Comparison of ENCODE assay signal across 11 cellular contexts in the genomic region with DNA sequence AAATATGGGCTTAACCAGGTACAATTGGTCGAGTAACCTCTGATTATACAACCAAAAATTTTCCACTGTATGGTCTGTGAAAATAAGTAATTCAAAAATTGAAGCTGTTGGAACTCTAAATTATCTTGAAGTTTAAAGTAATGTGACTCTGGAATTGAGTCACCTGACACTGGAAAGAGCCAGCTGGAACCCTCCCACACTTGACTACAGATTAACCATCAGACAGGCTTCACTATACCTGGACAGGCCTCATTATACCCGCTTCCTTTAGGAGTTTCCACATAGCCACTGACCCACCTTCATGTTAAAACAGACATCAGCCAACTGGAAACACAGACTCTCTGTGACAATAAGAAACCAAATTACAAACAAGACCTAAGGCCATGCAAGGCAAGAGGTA. TPM values are rescaled to one million over a fixed set of nuclear protein-coding genes. Genes with fewer than 3 reads are reported as not detected.
DNase-seq lines count a peak whose midpoint lies in the region; ATAC-seq, FAIRE-seq and TF ChIP-seq lines count a peak whose summit lies in the region.
"Had no signal": no experiment of that assay in that cellular context is flagged by ENCODE, and none has a peak within 500 bp of the region (broad histone marks: within the 10 kb centered on the region; RNA-seq: fewer than 3 reads in every experiment).

No MANE protein-coding gene starts in this region.

- peaks cover 29% of the 10 kb centered on the region for H3K36me3 Mint-ChIP-seq in HFFc6 (ENCODE audit: low read depth)
- H3K36me3 Mint-ChIP-seq in WTC11: peaks cover 24% of the 10 kb centered on the region

- H3K9me3 Mint-ChIP-seq in HFFc6: peaks cover 5% of the 10 kb centered on the region
- 0 out of 2 replicates have a peak, but pooled peaks cover 3% of the 10 kb centered on the region for H3K9me3 Mint-ChIP-seq in WTC11

- no peak for TF ChIP-seq CTCF in HFFc6 (IDR thresholded peaks at IDR 0.05)
- TF ChIP-seq CTCF in WTC11 (IDR thresholded peaks at IDR 0.05): no peak
- no peak for TF ChIP-seq CTCF in psoas muscle (IDR thresholded peaks at IDR 0.05)

- H3K4me1 Mint-ChIP-seq in HFFc6 (ENCODE audit: low read depth) (peaks cover 19% of the 10 kb centered on the region), WTC11 (peaks cover 26% of the 10 kb centered on the region)

- H3K27ac Mint-ChIP-seq in HFFc6 (peak overlapping the region; percentile 63), WTC11 (no peak overlapping the region)

- intact Hi-C loops in psoas muscle (cut with DNase I): no loop called here

- H3K36me3 ChIP-seq in iPS-15b (ENCODE audit: control insufficient read depth, insufficient read depth, low read length) (peaks cover 3% of the 10 kb centered on the region), psoas muscle (ENCODE audit: insufficient read depth in 1 of 2, low read depth in 1 of 2) (peaks cover 0 to 11% of the 10 kb centered on the region in 2 donors)

- 62 to 86% (median 78%) methylated on average over 2 of the region's 2 CpGs for WGBS in psoas muscle, 3 donors

- no peaks in the 10 kb centered on the region for H3K4me1 ChIP-seq in iPS-15b (ENCODE audit: control insufficient read depth, insufficient read depth, low read length)
- peaks cover 8% of the 10 kb centered on the region for H3K4me1 ChIP-seq in psoas muscle

- POLR2A ChIA-PET in WTC11 (lab: Charles Lee): interaction anchor here (3.5 kb wide), 1 partner anchor 17 kb away, joined by 34 read pairs; a partner anchor contains a TSS

- peaks cover 8% of the 10 kb centered on the region for H3K27me3 ChIP-seq in iPS-15b (ENCODE audit: control insufficient read depth, insufficient read depth, low read length)
- no peaks in the 10 kb centered on the region for H3K27me3 ChIP-seq in psoas muscle (ENCODE audit: insufficient read depth in 3 of 3, low read length in 2 of 3)

- no peak overlapping the region for H3K9ac ChIP-seq in iPS-15b (ENCODE audit: low read depth, low read length)

- no peak for DNase-seq in HFFc6
- no peak for DNase-seq in WTC11 (ENCODE audit: low spot score)
- DNase-seq in psoas muscle: no peak
- DNase-seq in C1 segment of cervical spinal cord (lab: John Stamatoyannopoulos, UW): no peak
- no peak for DNase-seq in germinal center (ENCODE audit: low spot score)
- DNase-seq in urothelium cell line (ENCODE audit: low spot score): no peak
- DNase-seq: hippocampal formation; NCI-H2029 treated with DMSO at 0.1 percent for 48 hours; stimulated activated CD4-positive, alpha-beta T cell treated with anti-CD3 and anti-CD28 coated beads, Interleukin-2, amount 100 ng/mL, for 48 hours had no signal

- H3K27me3 Mint-ChIP-seq in HFFc6 (ENCODE audit: insufficient read depth) (no peaks in the 10 kb centered on the region), WTC11 (ENCODE audit: low read depth) (peaks cover 32% of the 10 kb centered on the region)

- peak overlapping the region; percentile 80 for H3K4me3 ChIP-seq in iPS-15b (ENCODE audit: low read depth, low read length)
- peak overlapping the region; percentile 98 for H3K4me3 ChIP-seq in psoas muscle

- ATAC-seq in WTC11: no peak
- no peak for ATAC-seq in psoas muscle
- no peak for ATAC-seq in GM19328 (IDR thresholded peaks at IDR 0.05; ENCODE audit: unreplicated experiment)

- FAIRE-seq in urothelium cell line (lab: Jason Lieb, UNC): no peak

- no peak overlapping the region for H3K27ac ChIP-seq in psoas muscle

- H3K4me3 Mint-ChIP-seq in HFFc6 (peak overlapping the region; percentile 91), WTC11 (peak overlapping the region; percentile 51)

- H3K9me3 ChIP-seq in iPS-15b (ENCODE audit: control insufficient read depth, insufficient read depth, low read length): no peaks in the 10 kb centered on the region
- no peaks in the 10 kb centered on the region for H3K9me3 ChIP-seq in psoas muscle

- CTCF ChIA-PET in WTC11 (lab: Charles Lee): interaction anchor here (1.1 to 3.5 kb wide), 6 partner anchors 25 to 334 kb away, joined by 3 to 25 read pairs (median 12); a partner anchor contains a TSS

TF ChIP-seq in WTC11, 78 proteins besides CTCF, POLR2A, EP300 and RAD21 (continues in another document):
- TF ChIP-seq SMAD4 (CRISPR knock-in tag; IDR thresholded peaks at IDR 0.05) (no peak), NFYB (CRISPR knock-in tag; conservative IDR thresholded peaks at IDR 0.05; ENCODE audit: low read depth) (no peak), ELF4 (CRISPR knock-in tag; IDR thresholded peaks at IDR 0.05; ENCODE audit: low read depth) (no peak), ZNF263 (CRISPR knock-in tag; IDR thresholded peaks at IDR 0.05; ENCODE audit: low read depth) (no peak)
- TF ChIP-seq, protein P1, sequence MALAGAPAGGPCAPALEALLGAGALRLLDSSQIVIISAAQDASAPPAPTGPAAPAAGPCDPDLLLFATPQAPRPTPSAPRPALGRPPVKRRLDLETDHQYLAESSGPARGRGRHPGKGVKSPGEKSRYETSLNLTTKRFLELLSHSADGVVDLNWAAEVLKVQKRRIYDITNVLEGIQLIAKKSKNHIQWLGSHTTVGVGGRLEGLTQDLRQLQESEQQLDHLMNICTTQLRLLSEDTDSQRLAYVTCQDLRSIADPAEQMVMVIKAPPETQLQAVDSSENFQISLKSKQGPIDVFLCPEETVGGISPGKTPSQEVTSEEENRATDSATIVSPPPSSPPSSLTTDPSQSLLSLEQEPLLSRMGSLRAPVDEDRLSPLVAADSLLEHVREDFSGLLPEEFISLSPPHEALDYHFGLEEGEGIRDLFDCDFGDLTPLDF (CRISPR knock-in tag; IDR thresholded peaks at IDR 0.05): no peak
- TF ChIP-seq, protein P2, sequence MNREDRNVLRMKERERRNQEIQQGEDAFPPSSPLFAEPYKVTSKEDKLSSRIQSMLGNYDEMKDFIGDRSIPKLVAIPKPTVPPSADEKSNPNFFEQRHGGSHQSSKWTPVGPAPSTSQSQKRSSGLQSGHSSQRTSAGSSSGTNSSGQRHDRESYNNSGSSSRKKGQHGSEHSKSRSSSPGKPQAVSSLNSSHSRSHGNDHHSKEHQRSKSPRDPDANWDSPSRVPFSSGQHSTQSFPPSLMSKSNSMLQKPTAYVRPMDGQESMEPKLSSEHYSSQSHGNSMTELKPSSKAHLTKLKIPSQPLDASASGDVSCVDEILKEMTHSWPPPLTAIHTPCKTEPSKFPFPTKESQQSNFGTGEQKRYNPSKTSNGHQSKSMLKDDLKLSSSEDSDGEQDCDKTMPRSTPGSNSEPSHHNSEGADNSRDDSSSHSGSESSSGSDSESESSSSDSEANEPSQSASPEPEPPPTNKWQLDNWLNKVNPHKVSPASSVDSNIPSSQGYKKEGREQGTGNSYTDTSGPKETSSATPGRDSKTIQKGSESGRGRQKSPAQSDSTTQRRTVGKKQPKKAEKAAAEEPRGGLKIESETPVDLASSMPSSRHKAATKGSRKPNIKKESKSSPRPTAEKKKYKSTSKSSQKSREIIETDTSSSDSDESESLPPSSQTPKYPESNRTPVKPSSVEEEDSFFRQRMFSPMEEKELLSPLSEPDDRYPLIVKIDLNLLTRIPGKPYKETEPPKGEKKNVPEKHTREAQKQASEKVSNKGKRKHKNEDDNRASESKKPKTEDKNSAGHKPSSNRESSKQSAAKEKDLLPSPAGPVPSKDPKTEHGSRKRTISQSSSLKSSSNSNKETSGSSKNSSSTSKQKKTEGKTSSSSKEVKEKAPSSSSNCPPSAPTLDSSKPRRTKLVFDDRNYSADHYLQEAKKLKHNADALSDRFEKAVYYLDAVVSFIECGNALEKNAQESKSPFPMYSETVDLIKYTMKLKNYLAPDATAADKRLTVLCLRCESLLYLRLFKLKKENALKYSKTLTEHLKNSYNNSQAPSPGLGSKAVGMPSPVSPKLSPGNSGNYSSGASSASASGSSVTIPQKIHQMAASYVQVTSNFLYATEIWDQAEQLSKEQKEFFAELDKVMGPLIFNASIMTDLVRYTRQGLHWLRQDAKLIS (CRISPR knock-in tag; IDR thresholded peaks at IDR 0.05; ENCODE audit: borderline replicate concordance): no peak
- TF ChIP-seq, protein P3, sequence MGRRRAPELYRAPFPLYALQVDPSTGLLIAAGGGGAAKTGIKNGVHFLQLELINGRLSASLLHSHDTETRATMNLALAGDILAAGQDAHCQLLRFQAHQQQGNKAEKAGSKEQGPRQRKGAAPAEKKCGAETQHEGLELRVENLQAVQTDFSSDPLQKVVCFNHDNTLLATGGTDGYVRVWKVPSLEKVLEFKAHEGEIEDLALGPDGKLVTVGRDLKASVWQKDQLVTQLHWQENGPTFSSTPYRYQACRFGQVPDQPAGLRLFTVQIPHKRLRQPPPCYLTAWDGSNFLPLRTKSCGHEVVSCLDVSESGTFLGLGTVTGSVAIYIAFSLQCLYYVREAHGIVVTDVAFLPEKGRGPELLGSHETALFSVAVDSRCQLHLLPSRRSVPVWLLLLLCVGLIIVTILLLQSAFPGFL (CRISPR knock-in tag; IDR thresholded peaks at IDR 0.05; ENCODE audit: borderline replicate concordance): no peak
- TF ChIP-seq, protein P4, sequence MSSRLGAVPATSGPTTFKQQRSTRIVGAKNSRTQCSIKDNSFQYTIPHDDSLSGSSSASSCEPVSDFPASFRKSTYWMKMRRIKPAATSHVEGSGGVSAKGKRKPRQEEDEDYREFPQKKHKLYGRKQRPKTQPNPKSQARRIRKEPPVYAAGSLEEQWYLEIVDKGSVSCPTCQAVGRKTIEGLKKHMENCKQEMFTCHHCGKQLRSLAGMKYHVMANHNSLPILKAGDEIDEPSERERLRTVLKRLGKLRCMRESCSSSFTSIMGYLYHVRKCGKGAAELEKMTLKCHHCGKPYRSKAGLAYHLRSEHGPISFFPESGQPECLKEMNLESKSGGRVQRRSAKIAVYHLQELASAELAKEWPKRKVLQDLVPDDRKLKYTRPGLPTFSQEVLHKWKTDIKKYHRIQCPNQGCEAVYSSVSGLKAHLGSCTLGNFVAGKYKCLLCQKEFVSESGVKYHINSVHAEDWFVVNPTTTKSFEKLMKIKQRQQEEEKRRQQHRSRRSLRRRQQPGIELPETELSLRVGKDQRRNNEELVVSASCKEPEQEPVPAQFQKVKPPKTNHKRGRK (CRISPR knock-in tag; IDR thresholded peaks at IDR 0.05; ENCODE audit: borderline replicate concordance): no peak

RNA-seq across cellular contexts. Expression of a gene that starts 1.3 kb away (rescaled TPM):
- total RNA-seq in HFFc6 (2021; fragmentation: NEBNext Ultra II Directional; extraction: Animal tissue kit (Norgen Biotek cat#: 25700)): 1 to 10 TPM; 3.2 to 4.1 (median 3.8) TPM
- total RNA-seq in WTC11 (2021) (2.9 TPM in 3 replicates), psoas muscle (1 to 10 TPM; 2.7 to 4.0 (median 3.1) TPM)
- polyA plus RNA-seq in psoas muscle: 1 to 10 TPM; 1.4 to 4.2 (median 2.8) TPM

RNA-seq across cellular contexts. Expression of a gene that starts 18.6 kb away (rescaled TPM):
- under 1 TPM in 3 of 6 experiments, not detected in 3; 0.11 to 0.17 (median 0.17) TPM for total RNA-seq in HFFc6 (2021; fragmentation: NEBNext Ultra II Directional; extraction: Animal tissue kit (Norgen Biotek cat#: 25700))
- total RNA-seq in WTC11 (2021) (10.1 to 12.5 TPM (median 10.7 TPM) in 3 replicates), psoas muscle (not detected)
- under 1 TPM in 2 of 3 donors, not detected in 1; 0.03 TPM for polyA plus RNA-seq in psoas muscle

RNA-seq across cellular contexts. Expression of a gene that starts 30.3 kb away (rescaled TPM):
- 1 to 10 TPM; 1.1 to 4.1 (median 1.3) TPM for total RNA-seq in HFFc6 (2021; fragmentation: NEBNext Ultra II Directional; extraction: Animal tissue kit (Norgen Biotek cat#: 25700))
- total RNA-seq in WTC11 (2021) (9.1 to 10.5 TPM (median 9.4 TPM) in 3 replicates), psoas muscle (10 to 100 TPM in 1 of 4 donors, 1 to 10 TPM in 3; 4.1 to 12.2 (median 4.6) TPM)
- 1 to 10 TPM; 1.3 to 2.6 (median 2.3) TPM for polyA plus RNA-seq in psoas muscle
